Comparison of ENCODE assay signal across 8 cellular contexts in the genomic region with DNA sequence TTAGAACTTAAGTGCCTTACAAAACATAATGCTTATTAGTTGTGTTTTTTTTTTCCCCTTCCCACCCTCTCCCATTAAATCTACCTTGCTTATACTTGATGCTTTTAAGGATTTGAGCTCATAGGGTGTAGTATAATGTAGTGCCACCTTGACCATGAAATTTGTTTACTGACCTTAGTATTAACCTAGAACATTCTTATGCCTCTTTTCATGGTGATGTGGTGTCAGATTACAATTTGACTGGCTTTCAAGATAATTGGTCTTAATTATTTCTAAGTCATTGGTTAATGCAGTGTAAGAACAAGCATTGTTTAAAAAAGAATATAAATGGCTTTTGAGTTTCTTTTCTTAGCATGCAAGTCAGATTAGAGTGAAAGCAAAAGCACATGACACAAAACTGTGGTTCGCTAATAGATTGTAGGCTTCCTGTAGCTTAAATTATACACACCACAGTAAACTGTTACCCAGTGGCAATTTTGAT.
DNase-seq lines count a peak whose midpoint lies in the region; ATAC-seq and TF ChIP-seq lines count a peak whose summit lies in the region.

No MANE protein-coding gene starts in this region.

- DNase-seq in GM06990 (ENCODE audit: extremely low read depth, insufficient read length) = peak; percentile 59
- DNase-seq in activated CD8-positive, alpha-beta T cell treated with anti-CD3 and anti-CD28 coated beads for 36 hours = no peak
- DNase-seq in natural killer cell treated with Interleukin-12 subunit alpha and Interleukin-12 subunit beta and Interleukin-15 and Interleukin-18, amount 100 ng/mL, for 72 hours (ENCODE audit: low spot score) = no peak
- DNase-seq in A172 (ENCODE audit: low spot score) = no peak
- no peak for DNase-seq in HK-2 (ENCODE audit: unreplicated experiment)
- no peak for DNase-seq in PC-9

- H3K4me3 ChIP-seq in GM06990 (replicated peaks; ENCODE audit: low read depth, low read length) (0 out of 2 replicates have a peak overlapping the region, but pooled peaks have one; percentile 7), PC-9 (no peak overlapping the region)

- intact Hi-C loops in activated CD8-positive, alpha-beta T cell treated with anti-CD3 and anti-CD28 coated beads for 36 hours (cut with micrococcal nuclease) = no loop called here
- intact Hi-C loops in PC-9 (cut with micrococcal nuclease; ENCODE audit: unreplicated experiment) = loop anchor here (2.0 kb wide), 1 partner anchor 61 kb away; no protein-coding TSS in a partner anchor

- H3K36me3 Mint-ChIP-seq in activated CD8-positive, alpha-beta T cell treated with anti-CD3 and anti-CD28 coated beads for 36 hours (ENCODE audit: low read depth) = peaks cover 4% of the 10 kb centered on the region
- H3K36me3 Mint-ChIP-seq in natural killer cell treated with Interleukin-12 subunit alpha and Interleukin-12 subunit beta and Interleukin-15 and Interleukin-18, amount 100 ng/mL, for 72 hours = no peaks in the 10 kb centered on the region

- peaks cover 16% of the 10 kb centered on the region; the same call in 1 of the 2 replicates for H3K4me1 ChIP-seq in PC-9 (replicated peaks; ENCODE audit: insufficient read depth)

- ATAC-seq in GM19463 (IDR thresholded peaks at IDR 0.05; ENCODE audit: unreplicated experiment) (peak; percentile 49), HG03439 (IDR thresholded peaks at IDR 0.05; ENCODE audit: unreplicated experiment) (peak; percentile 73)
- ATAC-seq in activated CD8-positive, alpha-beta T cell treated with anti-CD3 and anti-CD28 coated beads for 36 hours = peak; percentile 47
- ATAC-seq in natural killer cell treated with Interleukin-12 subunit alpha and Interleukin-12 subunit beta and Interleukin-15 and Interleukin-18, amount 100 ng/mL, for 72 hours = peak; percentile 67 to 70

- H3K27ac Mint-ChIP-seq in activated CD8-positive, alpha-beta T cell treated with anti-CD3 and anti-CD28 coated beads for 36 hours = peak overlapping the region; percentile 94
- peak overlapping the region; percentile 92 to 94 for H3K27ac Mint-ChIP-seq in natural killer cell treated with Interleukin-12 subunit alpha and Interleukin-12 subunit beta and Interleukin-15 and Interleukin-18, amount 100 ng/mL, for 72 hours

- CTCF ChIA-PET in activated CD8-positive, alpha-beta T cell treated with anti-CD3 and anti-CD28 coated beads for 36 hours (lab: Charles Lee) = interaction anchor here (1.6 to 3.5 kb wide), 2 partner anchors 8 to 61 kb away, joined by 4 to 20 read pairs; no protein-coding TSS in a partner anchor
- CTCF ChIA-PET in PC-9 (lab: Charles Lee) = no interaction called here

- no peaks in the 10 kb centered on the region for H4K20me1 ChIP-seq in PC-9 (ENCODE audit: insufficient read depth)

- TF ChIP-seq CTCF in GM06990 (IDR thresholded peaks at IDR 0.05; ENCODE audit: insufficient read depth, low read length, poor library complexity, severe bottlenecking) = no peak
- no peak for TF ChIP-seq CTCF in activated CD8-positive, alpha-beta T cell treated with anti-CD3 and anti-CD28 coated beads for 36 hours (IDR thresholded peaks at IDR 0.05)
- no peak for TF ChIP-seq CTCF in PC-9 (conservative IDR thresholded peaks at IDR 0.05)

- no peak overlapping the region for H2AFZ ChIP-seq in PC-9

- H3K36me3 ChIP-seq in GM06990 (ENCODE audit: control insufficient read depth, insufficient read depth, low read length) = no peaks in the 10 kb centered on the region
- H3K36me3 ChIP-seq in PC-9 (ENCODE audit: low read depth) = no peaks in the 10 kb centered on the region

- H3K27ac ChIP-seq in PC-9 = no peak overlapping the region

- no peaks in the 10 kb centered on the region for H3K9me3 ChIP-seq in PC-9 (ENCODE audit: insufficient read depth, low read depth)

- no peaks in the 10 kb centered on the region for H3K27me3 Mint-ChIP-seq in activated CD8-positive, alpha-beta T cell treated with anti-CD3 and anti-CD28 coated beads for 36 hours
- H3K27me3 Mint-ChIP-seq in natural killer cell treated with Interleukin-12 subunit alpha and Interleukin-12 subunit beta and Interleukin-15 and Interleukin-18, amount 100 ng/mL, for 72 hours = no peaks in the 10 kb centered on the region

- no peak overlapping the region for H3K4me2 ChIP-seq in PC-9

- H3K4me1 Mint-ChIP-seq in activated CD8-positive, alpha-beta T cell treated with anti-CD3 and anti-CD28 coated beads for 36 hours (ENCODE audit: low read depth) = peaks cover 81% of the 10 kb centered on the region
- peaks cover 61 to 85% of the 10 kb centered on the region in 2 donors for H3K4me1 Mint-ChIP-seq in natural killer cell treated with Interleukin-12 subunit alpha and Interleukin-12 subunit beta and Interleukin-15 and Interleukin-18, amount 100 ng/mL, for 72 hours (ENCODE audit: low read depth in 2 of 2)

- no peaks in the 10 kb centered on the region for H3K9me3 Mint-ChIP-seq in activated CD8-positive, alpha-beta T cell treated with anti-CD3 and anti-CD28 coated beads for 36 hours
- H3K9me3 Mint-ChIP-seq in natural killer cell treated with Interleukin-12 subunit alpha and Interleukin-12 subunit beta and Interleukin-15 and Interleukin-18, amount 100 ng/mL, for 72 hours = no peaks in the 10 kb centered on the region

- no peaks in the 10 kb centered on the region for H3K79me2 ChIP-seq in PC-9 (ENCODE audit: low read depth)

- H3F3A ChIP-seq in PC-9 (ENCODE audit: insufficient read depth, low read depth) = no peaks in the 10 kb centered on the region

- H3K4me3 Mint-ChIP-seq in activated CD8-positive, alpha-beta T cell treated with anti-CD3 and anti-CD28 coated beads for 36 hours = peak overlapping the region; percentile 65
- H3K4me3 Mint-ChIP-seq in natural killer cell treated with Interleukin-12 subunit alpha and Interleukin-12 subunit beta and Interleukin-15 and Interleukin-18, amount 100 ng/mL, for 72 hours = peak overlapping the region; percentile 91

- no peaks in the 10 kb centered on the region for H3K9me2 ChIP-seq in PC-9 (ENCODE audit: insufficient read depth)

- no TSS peak for BruUV-seq in PC-9 (replicated peaks; lab: Mats Ljungman, UMichigan)

- POLR2A ChIA-PET in activated CD8-positive, alpha-beta T cell treated with anti-CD3 and anti-CD28 coated beads for 36 hours (lab: Charles Lee) = interaction anchor here (2.1 kb wide), 1 partner anchor 10 kb away, joined by 7 read pairs; no protein-coding TSS in a partner anchor
- POLR2A ChIA-PET in PC-9 (lab: Charles Lee; ENCODE audit: unreplicated experiment) = no interaction called here

- no peaks in the 10 kb centered on the region for H3K27me3 ChIP-seq in GM06990 (replicated peaks; ENCODE audit: control insufficient read depth, insufficient read depth, low read length)
- no peaks in the 10 kb centered on the region for H3K27me3 ChIP-seq in PC-9 (ENCODE audit: insufficient read depth, low read depth)
